Comparison of ENCODE assay signal across 1 cellular context in the genomic region with DNA sequence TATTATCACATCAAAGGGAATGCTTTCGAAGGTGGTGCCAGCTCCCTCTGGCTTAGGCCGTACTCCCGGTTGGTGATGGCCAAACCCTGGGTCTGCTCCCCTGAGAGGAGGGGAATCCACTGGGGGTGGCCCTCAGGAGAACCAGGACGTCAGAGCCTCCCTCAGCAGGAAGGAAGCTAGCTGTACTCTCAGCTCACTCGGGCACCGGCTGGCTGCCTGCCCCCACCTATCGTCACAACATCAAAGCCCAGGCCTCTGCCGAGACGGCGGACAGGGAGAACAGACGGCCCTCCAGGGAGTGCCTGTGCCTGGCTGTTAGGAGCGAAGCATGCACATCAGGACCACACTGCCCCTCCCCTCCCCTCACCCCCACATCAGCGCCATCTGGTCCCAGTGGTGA.
TF ChIP-seq lines count a peak whose summit lies in the region.

No MANE protein-coding gene starts in this region.

TF ChIP-seq in IMR-90, 13 proteins besides CTCF, POLR2A, EP300 and RAD21:
- TF ChIP-seq SMC3 (IDR thresholded peaks at IDR 0.05; ENCODE audit: low read depth, low read length) (no peak), NFE2L2 (IDR thresholded peaks at IDR 0.05; ENCODE audit: low read depth, low read length) (no peak), BHLHE40 (IDR thresholded peaks at IDR 0.05; ENCODE audit: low read depth, low read length) (no peak), MAZ (IDR thresholded peaks at IDR 0.05; ENCODE audit: borderline replicate concordance, low read depth, low read length) (no peak), RCOR1 (IDR thresholded peaks at IDR 0.05; ENCODE audit: insufficient replicate concordance, low read length) (no peak), MXI1 (IDR thresholded peaks at IDR 0.05; ENCODE audit: borderline replicate concordance, low read depth, low read length) (no peak), CEBPB (IDR thresholded peaks at IDR 0.05; ENCODE audit: low read depth, low read length) (no peak), RFX5 (IDR thresholded peaks at IDR 0.05; ENCODE audit: low read depth, low read length) (no peak), FOS (IDR thresholded peaks at IDR 0.05; ENCODE audit: low read depth, low read length) (no peak), CHD1 (IDR thresholded peaks at IDR 0.05; ENCODE audit: low read depth, low read length) (no peak), MAFK (IDR thresholded peaks at IDR 0.05; ENCODE audit: low read depth, low read length) (no peak)
- TF ChIP-seq, protein P1, sequence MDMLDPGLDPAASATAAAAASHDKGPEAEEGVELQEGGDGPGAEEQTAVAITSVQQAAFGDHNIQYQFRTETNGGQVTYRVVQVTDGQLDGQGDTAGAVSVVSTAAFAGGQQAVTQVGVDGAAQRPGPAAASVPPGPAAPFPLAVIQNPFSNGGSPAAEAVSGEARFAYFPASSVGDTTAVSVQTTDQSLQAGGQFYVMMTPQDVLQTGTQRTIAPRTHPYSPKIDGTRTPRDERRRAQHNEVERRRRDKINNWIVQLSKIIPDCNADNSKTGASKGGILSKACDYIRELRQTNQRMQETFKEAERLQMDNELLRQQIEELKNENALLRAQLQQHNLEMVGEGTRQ (IDR thresholded peaks at IDR 0.05; ENCODE audit: low read depth, low read length): no peak
- TF ChIP-seq, protein P2, sequence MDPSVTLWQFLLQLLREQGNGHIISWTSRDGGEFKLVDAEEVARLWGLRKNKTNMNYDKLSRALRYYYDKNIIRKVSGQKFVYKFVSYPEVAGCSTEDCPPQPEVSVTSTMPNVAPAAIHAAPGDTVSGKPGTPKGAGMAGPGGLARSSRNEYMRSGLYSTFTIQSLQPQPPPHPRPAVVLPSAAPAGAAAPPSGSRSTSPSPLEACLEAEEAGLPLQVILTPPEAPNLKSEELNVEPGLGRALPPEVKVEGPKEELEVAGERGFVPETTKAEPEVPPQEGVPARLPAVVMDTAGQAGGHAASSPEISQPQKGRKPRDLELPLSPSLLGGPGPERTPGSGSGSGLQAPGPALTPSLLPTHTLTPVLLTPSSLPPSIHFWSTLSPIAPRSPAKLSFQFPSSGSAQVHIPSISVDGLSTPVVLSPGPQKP (IDR thresholded peaks at IDR 0.05; ENCODE audit: borderline replicate concordance, low read depth, low read length): no peak
